In the genomic region with DNA sequence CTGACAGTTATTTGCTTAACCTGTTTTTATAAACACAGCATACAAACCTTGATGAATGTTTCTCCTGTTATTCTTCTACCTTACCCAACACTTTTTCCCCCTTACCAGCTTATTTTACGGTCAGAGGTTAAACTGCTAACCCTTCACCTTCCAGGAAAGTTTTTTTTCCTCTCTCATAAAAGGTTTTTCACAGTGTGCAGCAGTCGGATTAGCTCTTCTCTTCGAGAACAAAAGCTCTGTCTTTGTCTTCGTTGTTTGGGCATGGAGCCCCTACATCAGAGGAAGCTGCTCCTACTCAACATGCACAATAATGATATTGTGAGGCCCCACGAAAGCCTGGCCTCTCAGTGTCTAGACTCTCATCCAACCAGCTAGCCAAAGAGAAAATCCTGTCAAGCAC, we compare ENCODE assay signal across 13 cellular contexts.
"Had no signal": no experiment of that assay in that cellular context is flagged by ENCODE, and none has a peak within 500 bp of the region (broad histone marks: within the 10 kb centered on the region; RNA-seq: fewer than 3 reads in every experiment).

No MANE protein-coding gene starts in this region.

- H3K36me3 ChIP-seq: pancreas, tibial artery had no signal

- H3K36me3 Mint-ChIP-seq: stimulated activated effector memory CD8-positive, alpha-beta T cell treated with anti-CD3 and anti-CD28 coated beads, Interleukin-12 subunit alpha, Interleukin-12 subunit beta, amount 100 ng/mL, for 72 hours had no signal

- H3K4me3 ChIP-seq: pancreas, tibial artery had no signal

- DNase-seq: activated CD4-positive, alpha-beta T cell treated with anti-CD3 and anti-CD28 coated beads, Interleukin-2, amount 50 U/mL, for 48 hours; activated CD8-positive, alpha-beta memory T cell treated with anti-CD3 and anti-CD28 coated beads, Interleukin-2, amount 10 ng/mL, durations not matched to agents 7 days and 5 days; activated naive CD4-positive, alpha-beta T cell treated with anti-CD3 and anti-CD28 coated beads, Interleukin-2, amount 50 U/mL, for 16 hours; activated T-cell treated with anti-CD3 and anti-CD28 coated beads, Interleukin-2, amount 50 U/mL, for 1 hour; effector CD4-positive, alpha-beta T cell; foreskin fibroblast; immature natural killer cell; pancreas; T-helper 1 cell; tibial artery had no signal

- H3K27me3 ChIP-seq: pancreas, tibial artery had no signal

- H3K27ac ChIP-seq: pancreas, tibial artery, VCaP had no signal

- H3K4me3 Mint-ChIP-seq: activated CD8-positive, alpha-beta memory T cell treated with anti-CD3 and anti-CD28 coated beads, Interleukin-2, amount 10 ng/mL, durations not matched to agents 7 days and 5 days; immature natural killer cell; stimulated activated effector memory CD8-positive, alpha-beta T cell treated with anti-CD3 and anti-CD28 coated beads, Interleukin-12 subunit alpha, Interleukin-12 subunit beta, amount 100 ng/mL, for 72 hours had no signal

- H3K9me3 Mint-ChIP-seq: immature natural killer cell had no signal

- H3K9me3 ChIP-seq: pancreas, tibial artery had no signal

- H3K4me1 ChIP-seq: tibial artery had no signal

- H3K27me3 Mint-ChIP-seq: activated CD8-positive, alpha-beta memory T cell treated with anti-CD3 and anti-CD28 coated beads, Interleukin-2, amount 10 ng/mL, durations not matched to agents 7 days and 5 days had no signal

- H3K27ac Mint-ChIP-seq: activated CD8-positive, alpha-beta memory T cell treated with anti-CD3 and anti-CD28 coated beads, Interleukin-2, amount 10 ng/mL, durations not matched to agents 7 days and 5 days; activated T-helper 2 cell treated with anti-CD3 and anti-CD28 coated beads, Interferon-gamma antibody, Interleukin-2, Interleukin-4, amounts not matched to agents 10 μg/mL and 5 μg/mL and 100 μg/mL, durations not matched to agents 14 hours and 24 hours and 36 hours; stimulated activated effector memory CD8-positive, alpha-beta T cell treated with anti-CD3 and anti-CD28 coated beads, Interleukin-12 subunit alpha, Interleukin-12 subunit beta, amount 100 ng/mL, for 72 hours had no signal
